8 cellular contexts compared by ENCODE assay signal in genomic region chr4:83455300-83456183, GRCh38. TPM values are rescaled to one million over a fixed set of nuclear protein-coding genes. Genes with fewer than 3 reads are reported as not detected.
A peak's percentile ranks its signal among the peaks of the same experiment; 100 is the strongest.
DNase-seq lines count a peak whose midpoint lies in the region; ATAC-seq and TF ChIP-seq lines count a peak whose summit lies in the region.

TSS of gene HELQ (minus strand) at chr4:83455823. CDS start at chr4:83455693, 130 bp downstream.
TSS of gene MRPS18C (plus strand) at chr4:83456058. CDS start at chr4:83456078, 20 bp downstream.

- 0 to 1% methylated on average over 57 of the region's 57 CpGs for WGBS in lung, 2 donors

- H3K27me3 ChIP-seq in lung (ENCODE audit: control insufficient read depth, insufficient read depth): no peaks in the 10 kb centered on the region

- peaks cover 0 to 3% of the 10 kb centered on the region in 2 donors for H3K4me1 ChIP-seq in lung (ENCODE audit: control insufficient read depth in 2 of 2, insufficient read depth in 2 of 2, low read length in 2 of 2)

- ATAC-seq in lung (ENCODE audit: insufficient read depth, low FRiP score): peak; percentile 94

- no peak for TF ChIP-seq CTCF in GM20000 (IDR thresholded peaks at IDR 0.05; ENCODE audit: extremely low read depth, missing control alignments)
- no peak for TF ChIP-seq CTCF in lung (IDR thresholded peaks at IDR 0.05; ENCODE audit: control extremely low read depth, extremely low read depth)

- DNase-seq in COR-L47 (lab: John Stamatoyannopoulos, UW) (peak; percentile 97), GM20000 (ENCODE audit: low spot score) (peak; percentile 91), HT-29 (ENCODE audit: low spot score) (peak; percentile 98), lung (ENCODE audit: low spot score) (peak; percentile 98)
- peak; percentile 91 for DNase-seq in NK-92 treated with Interleukin-12 subunit alpha and Interleukin-12 subunit beta, amount 100 ng/mL, for 24 hours (lab: John Stamatoyannopoulos, UW)
- peak; percentile 93 for DNase-seq in activated CD8-positive, alpha-beta memory T cell treated with anti-CD3 and anti-CD28 coated beads for 24 hours
- DNase-seq in effector CD4-positive, alpha-beta T cell: peak; percentile 95
- DNase-seq in stimulated activated CD4-positive, alpha-beta T cell treated with anti-CD3 and anti-CD28 coated beads, TNF-alpha, amount 100 ng/mL, for 4 hours (ENCODE audit: low read depth in 3 of 3): peak; percentile 69 to 93 (median 87)

- H3K36me3 ChIP-seq in lung (ENCODE audit: control insufficient read depth in 2 of 2, insufficient read depth in 2 of 2, low read length in 2 of 2): peaks cover 2 to 15% of the 10 kb centered on the region in 2 donors

- H3K9me3 ChIP-seq in lung (ENCODE audit: control insufficient read depth in 2 of 2, insufficient read depth in 1 of 2, low read length in 1 of 2): no peaks in the 10 kb centered on the region

- H3K4me3 ChIP-seq in lung: peak within 1 kb of the TSS; percentile 66

- peak within 1 kb of the TSS; percentile 88 to 98 for H3K27ac ChIP-seq in lung (ENCODE audit: low read depth in 1 of 2, low read length in 1 of 2)

RNA-seq across cellular contexts. Expression of gene HELQ, which starts in this region (rescaled TPM):
- 5.2 and 10.4 TPM in 2 replicates for total RNA-seq in HT-29 (2014; rRNA removed; shearing (Covaris generic))
- 10 to 100 TPM; 17.6 to 22.0 TPM for total RNA-seq in lung
- 1 to 10 TPM; 5.2 to 8.1 TPM for polyA plus RNA-seq in lung

RNA-seq across cellular contexts. Expression of gene MRPS18C, which starts in this region (rescaled TPM):
- 19.2 and 20.1 TPM in 2 replicates for total RNA-seq in HT-29 (2014; rRNA removed; shearing (Covaris generic))
- 10 to 100 TPM; 21.2 to 43.1 TPM for total RNA-seq in lung
- polyA plus RNA-seq in lung: 10 to 100 TPM; 35.4 to 47.4 TPM

Comparison
In these comparisons a context has a peak if more than half of its experiments do, and no peak if none do; other contexts are left out.
1. Peak in every context shown above with its lines: DNase-seq, ATAC-seq, H3K4me3 ChIP-seq and H3K27ac ChIP-seq.